1 cellular context compared by ENCODE assay signal in the genomic region with DNA sequence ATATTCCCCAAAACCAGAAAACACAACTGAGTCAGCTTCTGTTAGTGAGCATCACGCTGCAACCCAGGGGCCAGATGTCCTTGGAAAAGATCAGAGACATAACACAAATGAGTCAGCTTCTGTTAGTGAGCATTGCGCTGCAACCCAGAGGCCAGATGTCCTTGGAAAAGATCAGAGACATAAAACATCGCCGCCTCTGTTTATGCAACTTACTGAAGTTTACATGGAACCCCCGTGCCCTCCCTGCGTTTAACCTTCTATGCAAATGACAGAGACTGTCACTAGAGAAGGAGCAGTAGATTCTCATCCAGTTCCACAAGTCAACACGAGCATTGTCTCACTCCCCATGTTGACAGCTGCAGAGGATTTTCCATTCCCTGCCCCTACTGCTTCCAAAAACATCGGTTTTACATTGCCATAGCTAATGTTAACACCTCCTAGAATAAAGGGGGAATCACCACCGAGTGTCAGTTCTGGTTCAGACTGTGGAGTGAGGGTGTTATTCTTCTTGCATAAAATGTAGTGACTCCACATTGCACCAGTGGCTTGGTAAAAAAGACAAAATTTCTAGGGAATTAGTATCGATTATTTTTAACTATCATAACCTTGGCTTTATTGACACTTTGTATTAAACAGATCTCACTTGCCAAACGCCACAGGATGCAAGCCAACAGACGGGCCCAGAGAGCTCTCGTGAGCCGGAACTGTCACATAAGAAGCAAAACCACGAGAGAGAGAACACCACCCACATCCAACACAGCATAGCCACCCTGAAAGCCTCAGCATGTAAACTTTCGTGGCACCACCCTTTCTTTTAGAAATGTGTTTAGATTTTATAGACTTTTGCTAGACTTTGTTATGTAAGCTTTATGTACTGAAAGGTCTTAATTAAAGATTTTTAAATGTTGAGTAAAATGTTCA.
TF ChIP-seq lines count a peak whose summit lies in the region.

No MANE protein-coding gene starts in this region.

TF ChIP-seq in HepG2, 621 proteins besides CTCF, POLR2A, EP300 and RAD21 (continued from another document and continues in another):
- TF ChIP-seq, protein P1, sequence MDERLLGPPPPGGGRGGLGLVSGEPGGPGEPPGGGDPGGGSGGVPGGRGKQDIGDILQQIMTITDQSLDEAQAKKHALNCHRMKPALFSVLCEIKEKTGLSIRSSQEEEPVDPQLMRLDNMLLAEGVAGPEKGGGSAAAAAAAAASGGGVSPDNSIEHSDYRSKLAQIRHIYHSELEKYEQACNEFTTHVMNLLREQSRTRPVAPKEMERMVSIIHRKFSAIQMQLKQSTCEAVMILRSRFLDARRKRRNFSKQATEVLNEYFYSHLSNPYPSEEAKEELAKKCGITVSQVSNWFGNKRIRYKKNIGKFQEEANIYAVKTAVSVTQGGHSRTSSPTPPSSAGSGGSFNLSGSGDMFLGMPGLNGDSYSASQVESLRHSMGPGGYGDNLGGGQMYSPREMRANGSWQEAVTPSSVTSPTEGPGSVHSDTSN (CRISPR knock-in tag; IDR thresholded peaks at IDR 0.05), result no peak
- TF ChIP-seq ZNF883 (CRISPR knock-in tag; IDR thresholded peaks at IDR 0.05; ENCODE audit: not compliant biosample characterization) (no peak), TBX3 (IDR thresholded peaks at IDR 0.05; ENCODE audit: borderline replicate concordance) (peak; percentile 63), CREB1 (IDR thresholded peaks at IDR 0.05) (peak; percentile 61), CREB1 (CRISPR knock-in tag; IDR thresholded peaks at IDR 0.05) (peak; percentile 76), ZNF776 (CRISPR knock-in tag; IDR thresholded peaks at IDR 0.05) (no peak), ARID2 (CRISPR knock-in tag; IDR thresholded peaks at IDR 0.05; ENCODE audit: borderline replicate concordance) (no peak), HNF4G (IDR thresholded peaks at IDR 0.05; ENCODE audit: borderline replicate concordance, low read depth, low read length) (peak; percentile 67; the same call in 1 of the 2 replicates), HNF4G (CRISPR knock-in tag; IDR thresholded peaks at IDR 0.05; ENCODE audit: borderline replicate concordance, low read depth) (no peak), PPARG (CRISPR knock-in tag; conservative IDR thresholded peaks at IDR 0.05) (peak; percentile 49; the same call in 1 of the 2 replicates), HHEX (CRISPR knock-in tag; IDR thresholded peaks at IDR 0.05) (no peak; the same call in none of the 2 replicates), SIN3A (IDR thresholded peaks at IDR 0.05; ENCODE audit: borderline replicate concordance, low read depth, low read length) (peak; percentile 46; the same call in 1 of the 2 replicates), SMARCC2 (IDR thresholded peaks at IDR 0.05) (no peak), PAX8 (CRISPR knock-in tag; IDR thresholded peaks at IDR 0.05; ENCODE audit: borderline replicate concordance) (no peak), ZNF160 (CRISPR knock-in tag; IDR thresholded peaks at IDR 0.05) (peak; percentile 50; the same call in 1 of the 2 replicates), ZNF12 (CRISPR knock-in tag; IDR thresholded peaks at IDR 0.05) (peak; percentile 91), ZEB1 (IDR thresholded peaks at IDR 0.05; ENCODE audit: insufficient replicate concordance, low read depth) (peak; percentile 65), GLI4 (CRISPR knock-in tag; IDR thresholded peaks at IDR 0.05; ENCODE audit: borderline replicate concordance) (no peak; the same call in 1 of the 2 replicates), PHF8 (CRISPR knock-in tag; IDR thresholded peaks at IDR 0.05) (no peak), FOSL1 (CRISPR knock-in tag; IDR thresholded peaks at IDR 0.05; ENCODE audit: borderline replicate concordance) (peak; percentile 94), ZNF431 (CRISPR knock-in tag; IDR thresholded peaks at IDR 0.05; ENCODE audit: borderline replicate concordance, low read depth) (peak; percentile 43; the same call in 1 of the 2 replicates), PAF1 (CRISPR knock-in tag; IDR thresholded peaks at IDR 0.05) (no peak), BRCA1 (CRISPR knock-in tag; IDR thresholded peaks at IDR 0.05) (peak; percentile 88), ZNF501 (CRISPR knock-in tag; IDR thresholded peaks at IDR 0.05) (peak; percentile 97), KLF9 (CRISPR knock-in tag; IDR thresholded peaks at IDR 0.05; ENCODE audit: low read depth) (no peak), SAFB2 (CRISPR knock-in tag; IDR thresholded peaks at IDR 0.05; ENCODE audit: borderline replicate concordance, low read depth) (peak; percentile 53; the same call in 1 of the 2 replicates), ZMYM3 (CRISPR knock-in tag; IDR thresholded peaks at IDR 0.05) (peak; percentile 41; the same call in 1 of the 2 replicates)
- TF ChIP-seq, protein P2, sequence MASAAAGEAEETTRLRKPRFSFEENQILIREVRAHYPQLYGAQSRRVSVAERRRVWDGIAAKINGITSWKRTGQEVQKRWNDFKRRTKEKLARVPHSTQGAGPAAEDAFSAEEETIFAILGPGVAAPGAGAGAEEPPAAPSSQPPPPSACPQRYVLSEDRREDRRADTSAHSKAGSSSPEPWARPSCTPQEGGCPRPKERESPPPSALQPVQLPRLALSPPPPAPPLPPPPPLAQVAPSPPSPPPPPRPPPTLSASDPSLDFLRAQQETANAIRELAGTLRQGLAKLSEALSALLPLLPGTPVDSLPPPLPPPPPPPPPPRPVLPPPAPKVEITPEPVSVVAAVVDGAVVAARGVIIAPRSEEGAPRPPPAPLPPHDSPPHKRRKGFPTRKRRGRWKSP (CRISPR knock-in tag; IDR thresholded peaks at IDR 0.05), result peak; percentile 81
- TF ChIP-seq, protein P3, sequence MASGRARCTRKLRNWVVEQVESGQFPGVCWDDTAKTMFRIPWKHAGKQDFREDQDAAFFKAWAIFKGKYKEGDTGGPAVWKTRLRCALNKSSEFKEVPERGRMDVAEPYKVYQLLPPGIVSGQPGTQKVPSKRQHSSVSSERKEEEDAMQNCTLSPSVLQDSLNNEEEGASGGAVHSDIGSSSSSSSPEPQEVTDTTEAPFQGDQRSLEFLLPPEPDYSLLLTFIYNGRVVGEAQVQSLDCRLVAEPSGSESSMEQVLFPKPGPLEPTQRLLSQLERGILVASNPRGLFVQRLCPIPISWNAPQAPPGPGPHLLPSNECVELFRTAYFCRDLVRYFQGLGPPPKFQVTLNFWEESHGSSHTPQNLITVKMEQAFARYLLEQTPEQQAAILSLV (CRISPR knock-in tag; IDR thresholded peaks at IDR 0.05; ENCODE audit: borderline replicate concordance), result peak; percentile 83
- TF ChIP-seq, protein P4, sequence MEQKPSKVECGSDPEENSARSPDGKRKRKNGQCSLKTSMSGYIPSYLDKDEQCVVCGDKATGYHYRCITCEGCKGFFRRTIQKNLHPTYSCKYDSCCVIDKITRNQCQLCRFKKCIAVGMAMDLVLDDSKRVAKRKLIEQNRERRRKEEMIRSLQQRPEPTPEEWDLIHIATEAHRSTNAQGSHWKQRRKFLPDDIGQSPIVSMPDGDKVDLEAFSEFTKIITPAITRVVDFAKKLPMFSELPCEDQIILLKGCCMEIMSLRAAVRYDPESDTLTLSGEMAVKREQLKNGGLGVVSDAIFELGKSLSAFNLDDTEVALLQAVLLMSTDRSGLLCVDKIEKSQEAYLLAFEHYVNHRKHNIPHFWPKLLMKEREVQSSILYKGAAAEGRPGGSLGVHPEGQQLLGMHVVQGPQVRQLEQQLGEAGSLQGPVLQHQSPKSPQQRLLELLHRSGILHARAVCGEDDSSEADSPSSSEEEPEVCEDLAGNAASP (CRISPR knock-in tag; IDR thresholded peaks at IDR 0.05; ENCODE audit: borderline replicate concordance), result peak; percentile 95
- TF ChIP-seq, protein P5, sequence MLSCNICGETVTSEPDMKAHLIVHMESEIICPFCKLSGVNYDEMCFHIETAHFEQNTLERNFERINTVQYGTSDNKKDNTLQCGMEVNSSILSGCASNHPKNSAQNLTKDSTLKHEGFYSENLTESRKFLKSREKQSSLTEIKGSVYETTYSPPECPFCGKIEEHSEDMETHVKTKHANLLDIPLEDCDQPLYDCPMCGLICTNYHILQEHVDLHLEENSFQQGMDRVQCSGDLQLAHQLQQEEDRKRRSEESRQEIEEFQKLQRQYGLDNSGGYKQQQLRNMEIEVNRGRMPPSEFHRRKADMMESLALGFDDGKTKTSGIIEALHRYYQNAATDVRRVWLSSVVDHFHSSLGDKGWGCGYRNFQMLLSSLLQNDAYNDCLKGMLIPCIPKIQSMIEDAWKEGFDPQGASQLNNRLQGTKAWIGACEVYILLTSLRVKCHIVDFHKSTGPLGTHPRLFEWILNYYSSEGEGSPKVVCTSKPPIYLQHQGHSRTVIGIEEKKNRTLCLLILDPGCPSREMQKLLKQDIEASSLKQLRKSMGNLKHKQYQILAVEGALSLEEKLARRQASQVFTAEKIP (CRISPR knock-in tag; IDR thresholded peaks at IDR 0.05; ENCODE audit: borderline replicate concordance), result no peak
- TF ChIP-seq, protein P6, sequence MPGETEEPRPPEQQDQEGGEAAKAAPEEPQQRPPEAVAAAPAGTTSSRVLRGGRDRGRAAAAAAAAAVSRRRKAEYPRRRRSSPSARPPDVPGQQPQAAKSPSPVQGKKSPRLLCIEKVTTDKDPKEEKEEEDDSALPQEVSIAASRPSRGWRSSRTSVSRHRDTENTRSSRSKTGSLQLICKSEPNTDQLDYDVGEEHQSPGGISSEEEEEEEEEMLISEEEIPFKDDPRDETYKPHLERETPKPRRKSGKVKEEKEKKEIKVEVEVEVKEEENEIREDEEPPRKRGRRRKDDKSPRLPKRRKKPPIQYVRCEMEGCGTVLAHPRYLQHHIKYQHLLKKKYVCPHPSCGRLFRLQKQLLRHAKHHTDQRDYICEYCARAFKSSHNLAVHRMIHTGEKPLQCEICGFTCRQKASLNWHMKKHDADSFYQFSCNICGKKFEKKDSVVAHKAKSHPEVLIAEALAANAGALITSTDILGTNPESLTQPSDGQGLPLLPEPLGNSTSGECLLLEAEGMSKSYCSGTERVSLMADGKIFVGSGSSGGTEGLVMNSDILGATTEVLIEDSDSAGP (CRISPR knock-in tag; IDR thresholded peaks at IDR 0.05; ENCODE audit: borderline replicate concordance), result no peak
- TF ChIP-seq, protein P7, sequence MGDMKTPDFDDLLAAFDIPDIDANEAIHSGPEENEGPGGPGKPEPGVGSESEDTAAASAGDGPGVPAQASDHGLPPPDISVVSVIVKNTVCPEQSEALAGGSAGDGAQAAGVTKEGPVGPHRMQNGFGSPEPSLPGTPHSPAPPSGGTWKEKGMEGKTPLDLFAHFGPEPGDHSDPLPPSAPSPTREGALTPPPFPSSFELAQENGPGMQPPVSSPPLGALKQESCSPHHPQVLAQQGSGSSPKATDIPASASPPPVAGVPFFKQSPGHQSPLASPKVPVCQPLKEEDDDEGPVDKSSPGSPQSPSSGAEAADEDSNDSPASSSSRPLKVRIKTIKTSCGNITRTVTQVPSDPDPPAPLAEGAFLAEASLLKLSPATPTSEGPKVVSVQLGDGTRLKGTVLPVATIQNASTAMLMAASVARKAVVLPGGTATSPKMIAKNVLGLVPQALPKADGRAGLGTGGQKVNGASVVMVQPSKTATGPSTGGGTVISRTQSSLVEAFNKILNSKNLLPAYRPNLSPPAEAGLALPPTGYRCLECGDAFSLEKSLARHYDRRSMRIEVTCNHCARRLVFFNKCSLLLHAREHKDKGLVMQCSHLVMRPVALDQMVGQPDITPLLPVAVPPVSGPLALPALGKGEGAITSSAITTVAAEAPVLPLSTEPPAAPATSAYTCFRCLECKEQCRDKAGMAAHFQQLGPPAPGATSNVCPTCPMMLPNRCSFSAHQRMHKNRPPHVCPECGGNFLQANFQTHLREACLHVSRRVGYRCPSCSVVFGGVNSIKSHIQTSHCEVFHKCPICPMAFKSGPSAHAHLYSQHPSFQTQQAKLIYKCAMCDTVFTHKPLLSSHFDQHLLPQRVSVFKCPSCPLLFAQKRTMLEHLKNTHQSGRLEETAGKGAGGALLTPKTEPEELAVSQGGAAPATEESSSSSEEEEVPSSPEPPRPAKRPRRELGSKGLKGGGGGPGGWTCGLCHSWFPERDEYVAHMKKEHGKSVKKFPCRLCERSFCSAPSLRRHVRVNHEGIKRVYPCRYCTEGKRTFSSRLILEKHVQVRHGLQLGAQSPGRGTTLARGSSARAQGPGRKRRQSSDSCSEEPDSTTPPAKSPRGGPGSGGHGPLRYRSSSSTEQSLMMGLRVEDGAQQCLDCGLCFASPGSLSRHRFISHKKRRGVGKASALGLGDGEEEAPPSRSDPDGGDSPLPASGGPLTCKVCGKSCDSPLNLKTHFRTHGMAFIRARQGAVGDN (CRISPR knock-in tag; IDR thresholded peaks at IDR 0.05), result no peak
- TF ChIP-seq, protein P8, sequence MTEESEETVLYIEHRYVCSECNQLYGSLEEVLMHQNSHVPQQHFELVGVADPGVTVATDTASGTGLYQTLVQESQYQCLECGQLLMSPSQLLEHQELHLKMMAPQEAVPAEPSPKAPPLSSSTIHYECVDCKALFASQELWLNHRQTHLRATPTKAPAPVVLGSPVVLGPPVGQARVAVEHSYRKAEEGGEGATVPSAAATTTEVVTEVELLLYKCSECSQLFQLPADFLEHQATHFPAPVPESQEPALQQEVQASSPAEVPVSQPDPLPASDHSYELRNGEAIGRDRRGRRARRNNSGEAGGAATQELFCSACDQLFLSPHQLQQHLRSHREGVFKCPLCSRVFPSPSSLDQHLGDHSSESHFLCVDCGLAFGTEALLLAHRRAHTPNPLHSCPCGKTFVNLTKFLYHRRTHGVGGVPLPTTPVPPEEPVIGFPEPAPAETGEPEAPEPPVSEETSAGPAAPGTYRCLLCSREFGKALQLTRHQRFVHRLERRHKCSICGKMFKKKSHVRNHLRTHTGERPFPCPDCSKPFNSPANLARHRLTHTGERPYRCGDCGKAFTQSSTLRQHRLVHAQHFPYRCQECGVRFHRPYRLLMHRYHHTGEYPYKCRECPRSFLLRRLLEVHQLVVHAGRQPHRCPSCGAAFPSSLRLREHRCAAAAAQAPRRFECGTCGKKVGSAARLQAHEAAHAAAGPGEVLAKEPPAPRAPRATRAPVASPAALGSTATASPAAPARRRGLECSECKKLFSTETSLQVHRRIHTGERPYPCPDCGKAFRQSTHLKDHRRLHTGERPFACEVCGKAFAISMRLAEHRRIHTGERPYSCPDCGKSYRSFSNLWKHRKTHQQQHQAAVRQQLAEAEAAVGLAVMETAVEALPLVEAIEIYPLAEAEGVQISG (CRISPR knock-in tag; IDR thresholded peaks at IDR 0.05), result peak; percentile 78
